In the genomic region with DNA sequence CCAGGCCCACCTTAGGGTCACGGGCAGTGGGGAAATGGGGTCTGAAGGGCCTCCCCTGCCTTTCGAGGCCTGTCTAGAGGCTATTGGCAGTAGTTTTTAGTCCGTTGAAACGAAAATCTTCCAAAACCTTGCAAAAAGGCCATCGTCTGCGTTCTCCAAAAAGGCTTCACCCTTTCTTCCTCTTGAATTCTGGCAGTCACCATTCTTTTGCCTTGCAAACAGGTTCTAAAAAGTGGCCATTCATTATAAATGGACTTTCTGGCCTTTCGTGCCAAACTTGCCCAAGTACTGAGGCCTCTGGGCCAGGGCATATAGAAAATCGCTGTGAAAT, we compare ENCODE assay signal across 8 cellular contexts. TPM values are rescaled to one million over a fixed set of nuclear protein-coding genes. Genes with fewer than 3 reads are reported as not detected.
DNase-seq lines count a peak whose midpoint lies in the region; ATAC-seq and TF ChIP-seq lines count a peak whose summit lies in the region.

No MANE protein-coding gene starts in this region.

- CTCF ChIA-PET in activated CD4-positive, alpha-beta T cell treated with anti-CD3 and anti-CD28 coated beads, Interleukin-2, amount 10 ng/mL, durations not matched to agents 7 days and 5 days (lab: Charles Lee), result interaction anchor here (1.9 kb wide), 1 partner anchor 14 kb away, joined by 9 read pairs; no protein-coding TSS in a partner anchor

- H3K27ac ChIP-seq in right lobe of liver, result no peak overlapping the region
- H3K27ac ChIP-seq in testis, result peak overlapping the region; percentile 52 to 81

- TF ChIP-seq POLR2A in right lobe of liver (IDR thresholded peaks at IDR 0.05), result no peak
- no peak for TF ChIP-seq POLR2A in testis (IDR thresholded peaks at IDR 0.05)

- peaks cover 0 to 17% (median 12%) of the 10 kb centered on the region in 4 donors for H3K36me3 ChIP-seq in right lobe of liver
- H3K36me3 ChIP-seq in testis (ENCODE audit: low read depth, missing control alignments), result no peaks in the 10 kb centered on the region

- intact Hi-C loops in right lobe of liver (cut with DNase I) (no loop called here), testis (cut with DNase I; ENCODE audit: low total_unique reads) (no loop called here)

- no peak for ATAC-seq in activated T-helper 17 cell treated with anti-CD3 and anti-CD28 coated beads, Interleukin-2, amount 50 U/mL, for 72 hours (replicated peaks)
- no peak for ATAC-seq in right lobe of liver
- no peak for ATAC-seq in HG02885 (IDR thresholded peaks at IDR 0.05; ENCODE audit: poor library complexity, unreplicated experiment)
- no peak for ATAC-seq in HG02678 (IDR thresholded peaks at IDR 0.05; ENCODE audit: unreplicated experiment)

- peaks cover 17% of the 10 kb centered on the region for H3K4me1 Mint-ChIP-seq in activated CD4-positive, alpha-beta T cell treated with anti-CD3 and anti-CD28 coated beads, Interleukin-2, amount 10 ng/mL, durations not matched to agents 7 days and 5 days
- H3K4me1 Mint-ChIP-seq in activated T-helper 17 cell treated with anti-CD3 and anti-CD28 coated beads, Interleukin-2, amount 50 U/mL, for 72 hours, result no peaks in the 10 kb centered on the region

- TF ChIP-seq CTCF in right lobe of liver (IDR thresholded peaks at IDR 0.05), result no peak
- TF ChIP-seq CTCF in testis (IDR thresholded peaks at IDR 0.05), result no peak

- H3K4me1 ChIP-seq in right lobe of liver (peaks cover 0 to 13% (median 3%) of the 10 kb centered on the region in 4 donors), testis (peaks cover 11% of the 10 kb centered on the region)

- DNase-seq in activated CD4-positive, alpha-beta T cell treated with anti-CD3 and anti-CD28 coated beads, Interleukin-2, amount 10 ng/mL, durations not matched to agents 7 days and 5 days, result no peak
- no peak for DNase-seq in activated CD4-positive, alpha-beta T cell treated with anti-CD3 and anti-CD28 coated beads, Interleukin-2, amount 50 U/mL, for 1 hour
- DNase-seq in right lobe of liver, result no peak
- no peak for DNase-seq in testis
- DNase-seq in stimulated activated CD4-positive, alpha-beta T cell treated with anti-CD3 and anti-CD28 coated beads, Interleukin-15, amount 100 ng/mL, for 24 hours, result no peak

- no peaks in the 10 kb centered on the region for H3K27me3 Mint-ChIP-seq in activated CD4-positive, alpha-beta T cell treated with anti-CD3 and anti-CD28 coated beads, Interleukin-2, amount 10 ng/mL, durations not matched to agents 7 days and 5 days
- H3K27me3 Mint-ChIP-seq in activated T-helper 17 cell treated with anti-CD3 and anti-CD28 coated beads, Interleukin-2, amount 50 U/mL, for 72 hours, result no peaks in the 10 kb centered on the region

- H3K9me3 ChIP-seq in right lobe of liver (no peaks in the 10 kb centered on the region), testis (no peaks in the 10 kb centered on the region)

- POLR2A ChIA-PET in activated CD4-positive, alpha-beta T cell treated with anti-CD3 and anti-CD28 coated beads, Interleukin-2, amount 10 ng/mL, durations not matched to agents 7 days and 5 days (lab: Charles Lee), result interaction anchor here (0.6 kb wide), 1 partner anchor 15 kb away, joined by 3 read pairs; no protein-coding TSS in a partner anchor

- no peaks in the 10 kb centered on the region for H3K27me3 ChIP-seq in right lobe of liver
- H3K27me3 ChIP-seq in testis, result no peaks in the 10 kb centered on the region

- H3K4me3 Mint-ChIP-seq in activated CD4-positive, alpha-beta T cell treated with anti-CD3 and anti-CD28 coated beads, Interleukin-2, amount 10 ng/mL, durations not matched to agents 7 days and 5 days, result peak overlapping the region; percentile 58
- peak overlapping the region; percentile 33 for H3K4me3 Mint-ChIP-seq in activated T-helper 17 cell treated with anti-CD3 and anti-CD28 coated beads, Interleukin-2, amount 50 U/mL, for 72 hours

- H3K4me3 ChIP-seq in right lobe of liver (peak overlapping the region in 2 of 3 donors; percentile 41 to 65), testis (peak overlapping the region in 1 of 2 donors; percentile 90)

- WGBS in right lobe of liver (ENCODE audit: insufficient coverage, low coverage, low lambda C conversion rate, missing lambda C conversion rate), result 30% methylated on average over 6 of the region's 8 CpGs
- WGBS in testis, 2 donors, result 15 to 25% methylated on average over 8 of the region's 8 CpGs

- H3K27ac Mint-ChIP-seq in activated CD4-positive, alpha-beta T cell treated with anti-CD3 and anti-CD28 coated beads, Interleukin-2, amount 10 ng/mL, durations not matched to agents 7 days and 5 days, result peak overlapping the region; percentile 68
- no peak overlapping the region for H3K27ac Mint-ChIP-seq in activated T-helper 17 cell treated with anti-CD3 and anti-CD28 coated beads, Interleukin-2, amount 50 U/mL, for 72 hours

- peaks cover 22% of the 10 kb centered on the region for H3K36me3 Mint-ChIP-seq in activated CD4-positive, alpha-beta T cell treated with anti-CD3 and anti-CD28 coated beads, Interleukin-2, amount 10 ng/mL, durations not matched to agents 7 days and 5 days (ENCODE audit: low read depth)
- peaks cover 38% of the 10 kb centered on the region for H3K36me3 Mint-ChIP-seq in activated T-helper 17 cell treated with anti-CD3 and anti-CD28 coated beads, Interleukin-2, amount 50 U/mL, for 72 hours (ENCODE audit: low read depth)

- peaks cover 7% of the 10 kb centered on the region for H3K9me3 Mint-ChIP-seq in activated CD4-positive, alpha-beta T cell treated with anti-CD3 and anti-CD28 coated beads, Interleukin-2, amount 10 ng/mL, durations not matched to agents 7 days and 5 days
- H3K9me3 Mint-ChIP-seq in activated T-helper 17 cell treated with anti-CD3 and anti-CD28 coated beads, Interleukin-2, amount 50 U/mL, for 72 hours, result no peaks in the 10 kb centered on the region

RNA-seq across cellular contexts. Expression of a gene that starts 0.4 kb away (rescaled TPM):
- total RNA-seq in activated CD4-positive, alpha-beta T cell treated with anti-CD3 and anti-CD28 coated beads, Interleukin-2, amount 10 ng/mL, durations not matched to agents 7 days and 5 days, result 10 to 100 TPM; 11.8 to 14.3 TPM
- total RNA-seq in activated T-helper 17 cell treated with anti-CD3 and anti-CD28 coated beads, Interleukin-2, amount 50 U/mL, for 72 hours, result 10 to 100 TPM; 20.6 to 33.0 TPM
- total RNA-seq in right lobe of liver (1 to 10 TPM; 4.5 to 9.4 (median 5.3) TPM), testis (10 to 100 TPM; 25.0 to 40.2 TPM)
- 10.3 TPM for polyA plus RNA-seq in testis (ENCODE audit: insufficient read depth, low read depth, low replicate concordance)

Comparison
In these comparisons a context has a peak if more than half of its experiments do, and no peak if none do; other contexts are left out.
1. H3K27ac ChIP-seq: peak in testis (2 of 2); none in right lobe of liver (0 of 3).